ENCODE assay signal across 14 cellular contexts in genomic region chr2:227796781-227797167, GRCh38. TPM values are rescaled to one million over a fixed set of nuclear protein-coding genes. Genes with fewer than 3 reads are reported as not detected.
"Had no signal": no experiment of that assay in that cellular context is flagged by ENCODE, and none has a peak within 500 bp of the region (broad histone marks: within the 10 kb centered on the region; RNA-seq: fewer than 3 reads in every experiment).

No MANE protein-coding gene starts in this region.

RNA-seq across cellular contexts. Expression of gene CCL20, which starts 16.9 kb away (rescaled TPM):
- total RNA-seq: endodermal cell; heart right ventricle; natural killer cell treated with Interleukin-12 subunit alpha and Interleukin-12 subunit beta and Interleukin-15 and Interleukin-18, amount 100 ng/mL, for 72 hours; right atrium auricular region; vagina had no signal

RNA-seq across cellular contexts. Expression of gene SCYGR8, which starts 51.1 kb away (rescaled TPM):
- total RNA-seq: dorsolateral prefrontal cortex; endodermal cell; esophagus squamous epithelium; heart right ventricle; liver; mesenteric fat pad; natural killer cell treated with Interleukin-12 subunit alpha and Interleukin-12 subunit beta and Interleukin-15 and Interleukin-18, amount 100 ng/mL, for 72 hours; osteoblast; prostate gland; right atrium auricular region; sciatic nerve; testis; ureter; vagina had no signal
- polyA plus RNA-seq: heart right ventricle, liver had no signal
